ENCODE assay signal across 15 cellular contexts in genomic region chr14:95340201-95340697, GRCh38. TPM values are rescaled to one million over a fixed set of nuclear protein-coding genes. Genes with fewer than 3 reads are reported as not detected.
A peak's percentile ranks its signal among the peaks of the same experiment; 100 is the strongest.
DNase-seq lines count a peak whose midpoint lies in the region; ATAC-seq and TF ChIP-seq lines count a peak whose summit lies in the region.
"Had no signal": no experiment of that assay in that cellular context is flagged by ENCODE, and none has a peak within 500 bp of the region (broad histone marks: within the 10 kb centered on the region; RNA-seq: fewer than 3 reads in every experiment).

No MANE protein-coding gene starts in this region.

- no peaks in the 10 kb centered on the region for H3K27me3 ChIP-seq in Peyer's patch
- H3K27me3 ChIP-seq in endodermal cell (ENCODE audit: control insufficient read depth, insufficient read depth, low read length, poor library complexity, severe bottlenecking), result no peaks in the 10 kb centered on the region

- H3K4me3 ChIP-seq in Peyer's patch (no peak overlapping the region), endodermal cell (ENCODE audit: low read length) (no peak overlapping the region)
- H3K4me3 ChIP-seq: heart left ventricle had no signal

- intact Hi-C loops in Calu3 (cut with micrococcal nuclease; ENCODE audit: unreplicated experiment), result no loop called here

- BruUV-seq in Calu3 (replicated peaks; lab: Mats Ljungman, UMichigan), result no TSS peak

- H3K9ac ChIP-seq in endodermal cell (ENCODE audit: extremely low read depth, low read length, poor library complexity, severe bottlenecking), result no peak overlapping the region

- H3K27ac Mint-ChIP-seq in Calu3 (ENCODE audit: unreplicated experiment), result peak overlapping the region; percentile 16
- no peak overlapping the region for H3K27ac Mint-ChIP-seq in endodermal cell
- H3K27ac Mint-ChIP-seq in activated CD8-positive, alpha-beta memory T cell treated with anti-CD3 and anti-CD28 coated beads, Interleukin-2, amount 10 ng/mL, durations not matched to agents 7 days and 5 days, result no peak overlapping the region
- H3K27ac Mint-ChIP-seq: progenitor cell of endocrine pancreas had no signal

- H3K4me1 ChIP-seq in Peyer's patch (no peaks in the 10 kb centered on the region), endodermal cell (ENCODE audit: control insufficient read depth, insufficient read depth, low read length) (peaks cover 3% of the 10 kb centered on the region)

- H3K9me3 ChIP-seq in Peyer's patch, result no peaks in the 10 kb centered on the region
- H3K9me3 ChIP-seq in endodermal cell (ENCODE audit: control insufficient read depth, low read length), result no peaks in the 10 kb centered on the region
- H3K9me3 ChIP-seq: heart left ventricle had no signal

- H3K36me3 Mint-ChIP-seq in Calu3 (ENCODE audit: insufficient read depth, unreplicated experiment), result no peaks in the 10 kb centered on the region
- H3K36me3 Mint-ChIP-seq in endodermal cell (ENCODE audit: low read depth), result no peaks in the 10 kb centered on the region
- H3K36me3 Mint-ChIP-seq in activated CD8-positive, alpha-beta memory T cell treated with anti-CD3 and anti-CD28 coated beads, Interleukin-2, amount 10 ng/mL, durations not matched to agents 7 days and 5 days, result no peaks in the 10 kb centered on the region

- TF ChIP-seq CTCF in Calu3 (IDR thresholded peaks at IDR 0.05; ENCODE audit: unreplicated experiment) (no peak), Peyer's patch (IDR thresholded peaks at IDR 0.05) (no peak), endodermal cell (conservative IDR thresholded peaks at IDR 0.05) (no peak)

- H3K9me3 Mint-ChIP-seq in Calu3 (ENCODE audit: low read depth, unreplicated experiment) (peaks cover 11% of the 10 kb centered on the region), endodermal cell (no peaks in the 10 kb centered on the region)
- no peaks in the 10 kb centered on the region for H3K9me3 Mint-ChIP-seq in activated CD8-positive, alpha-beta memory T cell treated with anti-CD3 and anti-CD28 coated beads, Interleukin-2, amount 10 ng/mL, durations not matched to agents 7 days and 5 days (ENCODE audit: low read depth)

- no peaks in the 10 kb centered on the region for H3K36me3 ChIP-seq in Peyer's patch
- no peaks in the 10 kb centered on the region for H3K36me3 ChIP-seq in endodermal cell (ENCODE audit: control insufficient read depth, insufficient read depth, low read length)
- H3K36me3 ChIP-seq: heart left ventricle had no signal

- WGBS in endodermal cell (ENCODE audit: insufficient coverage in 1 of 2, insufficient read length in 1 of 2), 2 experiments, result 81 to 84% methylated on average over 5 to 8 of the region's 8 CpGs

- H3K4me1 Mint-ChIP-seq in Calu3 (ENCODE audit: low read depth, unreplicated experiment) (peaks cover 33% of the 10 kb centered on the region), endodermal cell (no peaks in the 10 kb centered on the region)
- no peaks in the 10 kb centered on the region for H3K4me1 Mint-ChIP-seq in activated CD8-positive, alpha-beta memory T cell treated with anti-CD3 and anti-CD28 coated beads, Interleukin-2, amount 10 ng/mL, durations not matched to agents 7 days and 5 days

- CTCF ChIA-PET in Calu3 (lab: Charles Lee), result interaction anchor here (1.2 kb wide), 1 partner anchor 21 kb away, joined by 5 read pairs; no protein-coding TSS in a partner anchor
- CTCF ChIA-PET in activated CD8-positive, alpha-beta memory T cell treated with anti-CD3 and anti-CD28 coated beads, Interleukin-2, amount 10 ng/mL, durations not matched to agents 7 days and 5 days (lab: Charles Lee), result interaction anchor here (1.0 kb wide), 1 partner anchor 21 kb away, joined by 4 read pairs; no protein-coding TSS in a partner anchor

- H3K27ac ChIP-seq in Peyer's patch, result peak overlapping the region in 3 of 4 donors; percentile 54 to 78 (median 76)
- H3K27ac ChIP-seq in endodermal cell (ENCODE audit: low read depth, low read length), result no peak overlapping the region
- H3K27ac ChIP-seq: heart left ventricle had no signal

- peak in 1 of 2 donors; percentile 20 for TF ChIP-seq POLR2A in Peyer's patch (IDR thresholded peaks at IDR 0.05)

- H3K27me3 Mint-ChIP-seq in Calu3 (ENCODE audit: unreplicated experiment) (peaks cover 16% of the 10 kb centered on the region), endodermal cell (ENCODE audit: insufficient read depth) (peaks cover 3% of the 10 kb centered on the region)
- H3K27me3 Mint-ChIP-seq in activated CD8-positive, alpha-beta memory T cell treated with anti-CD3 and anti-CD28 coated beads, Interleukin-2, amount 10 ng/mL, durations not matched to agents 7 days and 5 days, result peaks cover 21% of the 10 kb centered on the region

- ATAC-seq in GM18858 (IDR thresholded peaks at IDR 0.05; ENCODE audit: unreplicated experiment), result no peak
- no peak for ATAC-seq in activated CD8-positive, alpha-beta memory T cell treated with anti-CD3 and anti-CD28 coated beads, Interleukin-2, amount 10 ng/mL, durations not matched to agents 7 days and 5 days

- no peak overlapping the region for H3K4me3 Mint-ChIP-seq in Calu3 (ENCODE audit: low read depth, unreplicated experiment)
- H3K4me3 Mint-ChIP-seq in endodermal cell, result no peak overlapping the region
- H3K4me3 Mint-ChIP-seq in activated CD8-positive, alpha-beta memory T cell treated with anti-CD3 and anti-CD28 coated beads, Interleukin-2, amount 10 ng/mL, durations not matched to agents 7 days and 5 days, result no peak overlapping the region

- DNase-seq in Calu3, result peak; percentile 61
- peak in 2 of 3 donors; percentile 89 to 92 for DNase-seq in Peyer's patch
- peak; percentile 41 for DNase-seq in endodermal cell
- DNase-seq in mucosa of gallbladder (ENCODE audit: low spot score), result peak; percentile 83
- DNase-seq in NCI-H1436 (lab: John Stamatoyannopoulos, UW), result no peak
- DNase-seq in activated CD8-positive, alpha-beta memory T cell treated with anti-CD3 and anti-CD28 coated beads, Interleukin-2, amount 10 ng/mL, durations not matched to agents 7 days and 5 days, result no peak
- DNase-seq in C1 segment of cervical spinal cord (lab: John Stamatoyannopoulos, UW), result no peak
- DNase-seq: activated CD4-positive, alpha-beta T cell treated with anti-CD3 and anti-CD28 coated beads for 4 hours; activated T-cell treated with anti-CD3 and anti-CD28 coated beads, Interleukin-2, amount 50 U/mL, for 48 hours; anterior cingulate cortex; GOT3; heart left ventricle; MM.1S had no signal

RNA-seq across cellular contexts. Expression of gene CLMN, which starts 20.5 kb away (rescaled TPM):
- total RNA-seq in Calu3 (2022) (104 and 111 TPM in 2 replicates), Peyer's patch (10 to 100 TPM; 18.7 to 38.8 (median 36.4) TPM), endodermal cell (10 to 100 TPM in 1 of 2 donors, 1 to 10 TPM in 1; 9.5 to 11.7 TPM), mucosa of gallbladder (63.5 TPM)
- polyA plus RNA-seq in endodermal cell (2013, experiment 1 of 2), result 9.5 TPM
- polyA plus RNA-seq in endodermal cell (2013, experiment 2 of 2), result 8.2 TPM
- total RNA-seq in activated CD8-positive, alpha-beta memory T cell treated with anti-CD3 and anti-CD28 coated beads, Interleukin-2, amount 10 ng/mL, durations not matched to agents 7 days and 5 days, result under 1 TPM; 0.42 to 0.91 TPM

Comparison
In these comparisons a context has a peak if more than half of its experiments do, and no peak if none do; other contexts are left out.
1. DNase-seq: peak in Calu3 (single experiment), Peyer's patch (2 of 3), endodermal cell (single experiment) and mucosa of gallbladder (single experiment); none in NCI-H1436 (single experiment), activated CD8-positive, alpha-beta memory T cell treated with anti-CD3 and anti-CD28 coated beads, Interleukin-2, amount 10 ng/mL, durations not matched to agents 7 days and 5 days (single experiment) and C1 segment of cervical spinal cord (0 of 14).
2. RNA of gene CLMN, which starts 20.5 kb away (total RNA-seq): 104 to 111 TPM in Calu3, 63.5 TPM in mucosa of gallbladder (single experiment), 18.7 to 38.8 TPM in Peyer's patch and 9.5 to 11.7 TPM in endodermal cell; 0.42 to 0.91 TPM in activated CD8-positive, alpha-beta memory T cell treated with anti-CD3 and anti-CD28 coated beads, Interleukin-2, amount 10 ng/mL, durations not matched to agents 7 days and 5 days; every median in the first group is over 4 times any median in the second.